25 cellular contexts compared by ENCODE assay signal in genomic region chr4:11198516-11199305, GRCh38.
A peak's percentile ranks its signal among the peaks of the same experiment; 100 is the strongest.
DNase-seq lines count a peak whose midpoint lies in the region; ATAC-seq, FAIRE-seq and TF ChIP-seq lines count a peak whose summit lies in the region.
"Had no signal": no experiment of that assay in that cellular context is flagged by ENCODE, and none has a peak within 500 bp of the region (broad histone marks: within the 10 kb centered on the region; RNA-seq: fewer than 3 reads in every experiment).

No MANE protein-coding gene starts in this region.

- H3K56ac ChIP-seq in mesendoderm (ENCODE audit: low read length), result no peak overlapping the region

- H3K4me1 ChIP-seq in mesendoderm (ENCODE audit: control insufficient read depth, low read depth, low read length), result no peaks in the 10 kb centered on the region
- peaks cover 4% of the 10 kb centered on the region for H3K4me1 ChIP-seq in smooth muscle cell (ENCODE audit: low read depth)
- no peaks in the 10 kb centered on the region for H3K4me1 ChIP-seq in kidney (ENCODE audit: control insufficient read depth in 1 of 2, insufficient read depth in 1 of 2, low read depth in 1 of 2, low read length in 2 of 2)

- H3K9ac ChIP-seq in mesendoderm (ENCODE audit: low read length), result no peak overlapping the region
- H3K9ac ChIP-seq in smooth muscle cell (ENCODE audit: low read depth), result no peak overlapping the region
- no peak overlapping the region for H3K9ac ChIP-seq in kidney (ENCODE audit: low read length in 2 of 2)
- H3K9ac ChIP-seq: BLaER1, GM23248 had no signal

- no peaks in the 10 kb centered on the region for H3K4me1 Mint-ChIP-seq in activated CD4-positive, alpha-beta T cell treated with anti-CD3 and anti-CD28 coated beads, Interleukin-2, amount 10 ng/mL, durations not matched to agents 24 days and 14 days
- H3K4me1 Mint-ChIP-seq: CD4-positive, CD25-positive, alpha-beta regulatory T cell had no signal

- TF ChIP-seq CTCF in smooth muscle cell (IDR thresholded peaks at IDR 0.05; ENCODE audit: borderline replicate concordance, insufficient read depth, poor library complexity, severe bottlenecking), result no peak
- TF ChIP-seq CTCF in kidney (IDR thresholded peaks at IDR 0.05; ENCODE audit: borderline replicate concordance, extremely low read depth, insufficient read depth), result no peak

- no peak overlapping the region for H3K23ac ChIP-seq in mesendoderm (ENCODE audit: low read length)

- H3K4me2 ChIP-seq in mesendoderm (ENCODE audit: low read length) (no peak overlapping the region), smooth muscle cell (peak overlapping the region; percentile 65)
- H3K4me2 ChIP-seq: BLaER1 had no signal

- H2BK5ac ChIP-seq in mesendoderm (ENCODE audit: low read length), result no peak overlapping the region

- DNase-seq in activated CD4-positive, alpha-beta T cell treated with anti-CD3 and anti-CD28 coated beads, Interleukin-2, amount 10 ng/mL, durations not matched to agents 24 days and 14 days, result peak; percentile 21
- DNase-seq in activated CD4-positive, alpha-beta T cell treated with anti-CD3 and anti-CD28 coated beads, Interleukin-2, amount 50 U/mL, for 4 hours, result no peak
- DNase-seq in astrocyte of the hippocampus (ENCODE audit: low read depth, low spot score) (peak; percentile 15), mesendoderm (peak; percentile 40), smooth muscle cell (lab: John Stamatoyannopoulos, UW; ENCODE audit: unreplicated experiment) (no peak), NCI-H748 (lab: John Stamatoyannopoulos, UW; ENCODE audit: unreplicated experiment) (no peak), kidney (no peak)
- DNase-seq: CD4-positive, CD25-positive, alpha-beta regulatory T cell; CD8-positive, alpha-beta T cell; DMS 273 treated with DMSO at 0.1 percent for 48 hours; DMS79; EL; GF-D8; GM23248; H9; HFFc6 had no signal

- no peak for ATAC-seq in HG03571 (IDR thresholded peaks at IDR 0.05; ENCODE audit: unreplicated experiment)
- ATAC-seq: CD8-positive, alpha-beta T cell; HCT116 had no signal

- no peaks in the 10 kb centered on the region for H3K79me1 ChIP-seq in mesendoderm (ENCODE audit: low read length)

- no peaks in the 10 kb centered on the region for H3K9me3 Mint-ChIP-seq in activated CD4-positive, alpha-beta T cell treated with anti-CD3 and anti-CD28 coated beads, Interleukin-2, amount 10 ng/mL, durations not matched to agents 24 days and 14 days
- H3K9me3 Mint-ChIP-seq: CD8-positive, alpha-beta T cell; H9 had no signal

- no peak overlapping the region for H2BK15ac ChIP-seq in mesendoderm (replicated peaks; ENCODE audit: low read depth)

- H3K27ac ChIP-seq in mesendoderm (ENCODE audit: low read depth, low read length) (no peak overlapping the region), smooth muscle cell (ENCODE audit: low read depth) (peak overlapping the region; percentile 66), kidney (ENCODE audit: low read depth in 2 of 2, low read length in 2 of 2) (no peak overlapping the region)
- H3K27ac ChIP-seq: 22Rv1, BLaER1, C4-2B, GM23248 had no signal

- no peaks in the 10 kb centered on the region for H3K79me2 ChIP-seq in mesendoderm (ENCODE audit: control insufficient read depth, insufficient read depth, low read length)
- H3K79me2 ChIP-seq in smooth muscle cell (ENCODE audit: low read depth), result no peaks in the 10 kb centered on the region

- no peaks in the 10 kb centered on the region for H4K20me1 ChIP-seq in smooth muscle cell (ENCODE audit: low read depth)
- H4K20me1 ChIP-seq: BLaER1 had no signal

- no peak overlapping the region for H2AFZ ChIP-seq in smooth muscle cell (ENCODE audit: low read depth)
- H2AFZ ChIP-seq: GM23248 had no signal

- no peak overlapping the region for H2AK5ac ChIP-seq in mesendoderm (ENCODE audit: low read length)

- no peaks in the 10 kb centered on the region for H3K27me3 Mint-ChIP-seq in activated CD4-positive, alpha-beta T cell treated with anti-CD3 and anti-CD28 coated beads, Interleukin-2, amount 10 ng/mL, durations not matched to agents 24 days and 14 days
- H3K27me3 Mint-ChIP-seq: B cell; CD4-positive, CD25-positive, alpha-beta regulatory T cell had no signal

- H3K4me3 ChIP-seq in mesendoderm (ENCODE audit: low read length), result no peak overlapping the region
- no peak overlapping the region for H3K4me3 ChIP-seq in smooth muscle cell
- no peak overlapping the region for H3K4me3 ChIP-seq in kidney (ENCODE audit: low read length in 2 of 2)
- H3K4me3 ChIP-seq: BLaER1, GM23248 had no signal

- no peak for FAIRE-seq in kidney (lab: Jason Lieb, UNC)
- FAIRE-seq: A204.1, D721Med, GM12892 had no signal

- peaks cover 11% of the 10 kb centered on the region for H3F3A ChIP-seq in smooth muscle cell (ENCODE audit: low read depth)

- intact Hi-C loops in activated CD4-positive, alpha-beta T cell treated with anti-CD3 and anti-CD28 coated beads, Interleukin-2, amount 10 ng/mL, durations not matched to agents 24 days and 14 days (cut with micrococcal nuclease), result no loop called here
- intact Hi-C loops in kidney (cut with DNase I), result no loop called here

- H4K8ac ChIP-seq in mesendoderm (ENCODE audit: low read depth, low read length), result no peak overlapping the region

- H3K9me3 ChIP-seq in smooth muscle cell (replicated peaks; ENCODE audit: low read depth) (no peaks in the 10 kb centered on the region), kidney (ENCODE audit: control insufficient read depth in 1 of 2, low read length in 2 of 2) (no peaks in the 10 kb centered on the region)
- H3K9me3 ChIP-seq: BLaER1 had no signal

- no CpG with 5 or more reads among the region's 14 CpGs for WGBS in mesendoderm (ENCODE audit: extremely low coverage, insufficient coverage, low lambda C conversion rate)
- 68% methylated on average over 14 of the region's 14 CpGs for WGBS in smooth muscle cell (ENCODE audit: low lambda C conversion rate)

- H3K18ac ChIP-seq in mesendoderm (ENCODE audit: low read length), result no peak overlapping the region

- H3K27me3 ChIP-seq in mesendoderm (ENCODE audit: insufficient read depth, low read length, poor library complexity) (no peaks in the 10 kb centered on the region), smooth muscle cell (ENCODE audit: low read depth) (no peaks in the 10 kb centered on the region)
- H3K27me3 ChIP-seq: BLaER1 had no signal

- H3K36me3 Mint-ChIP-seq in activated CD4-positive, alpha-beta T cell treated with anti-CD3 and anti-CD28 coated beads, Interleukin-2, amount 10 ng/mL, durations not matched to agents 24 days and 14 days (ENCODE audit: low read depth), result no peaks in the 10 kb centered on the region
- H3K36me3 Mint-ChIP-seq: CD4-positive, CD25-positive, alpha-beta regulatory T cell; CD8-positive, alpha-beta T cell had no signal

- H4K5ac ChIP-seq in mesendoderm (ENCODE audit: low read length), result no peak overlapping the region

- H3K4me3 Mint-ChIP-seq in activated CD4-positive, alpha-beta T cell treated with anti-CD3 and anti-CD28 coated beads, Interleukin-2, amount 10 ng/mL, durations not matched to agents 24 days and 14 days, result no peak overlapping the region
- H3K4me3 Mint-ChIP-seq: B cell; CD4-positive, CD25-positive, alpha-beta regulatory T cell; CD8-positive, alpha-beta T cell; H9; HFFc6 had no signal

- no peak overlapping the region for H3K4ac ChIP-seq in mesendoderm (ENCODE audit: low read depth, low read length)

- H2BK120ac ChIP-seq in mesendoderm (ENCODE audit: low read depth, low read length), result no peak overlapping the region

- H3K27ac Mint-ChIP-seq in activated CD4-positive, alpha-beta T cell treated with anti-CD3 and anti-CD28 coated beads, Interleukin-2, amount 10 ng/mL, durations not matched to agents 24 days and 14 days, result no peak overlapping the region
- H3K27ac Mint-ChIP-seq: B cell; CD4-positive, CD25-positive, alpha-beta regulatory T cell; CD8-positive, alpha-beta T cell; HFFc6 had no signal

- no peaks in the 10 kb centered on the region for H3K36me3 ChIP-seq in mesendoderm (ENCODE audit: control insufficient read depth, insufficient read depth, low read length)
- H3K36me3 ChIP-seq in smooth muscle cell (ENCODE audit: low read depth), result no peaks in the 10 kb centered on the region
- no peaks in the 10 kb centered on the region for H3K36me3 ChIP-seq in kidney (ENCODE audit: control insufficient read depth in 1 of 2, insufficient read depth in 2 of 2, low read length in 2 of 2)
- H3K36me3 ChIP-seq: BLaER1 had no signal

Comparison
In these comparisons a context has a peak if more than half of its experiments do, and no peak if none do; other contexts are left out.
1. DNase-seq: peak in activated CD4-positive, alpha-beta T cell treated with anti-CD3 and anti-CD28 coated beads, Interleukin-2, amount 10 ng/mL, durations not matched to agents 24 days and 14 days (single experiment), astrocyte of the hippocampus (single experiment) and mesendoderm (single experiment); none in activated CD4-positive, alpha-beta T cell treated with anti-CD3 and anti-CD28 coated beads, Interleukin-2, amount 50 U/mL, for 4 hours (0 of 2), smooth muscle cell (single experiment), NCI-H748 (single experiment) and kidney (single experiment).